13 cellular contexts compared by ENCODE assay signal in genomic region chr1:154715385-154715784, GRCh38.
"Had no signal": no experiment of that assay in that cellular context is flagged by ENCODE, and none has a peak within 500 bp of the region (broad histone marks: within the 10 kb centered on the region; RNA-seq: fewer than 3 reads in every experiment).

No MANE protein-coding gene starts in this region.

- H3K4me3 ChIP-seq: adrenal gland, cardiac muscle cell, left lung, neural progenitor cell, pancreas had no signal

- H3K36me3 ChIP-seq: adrenal gland, cardiac muscle cell, left lung, neural progenitor cell, pancreas had no signal

- H3K9ac ChIP-seq: neural progenitor cell, SK-N-SH had no signal

- H3K4me1 ChIP-seq: pancreas had no signal

- H3K4me2 ChIP-seq: neural progenitor cell, SK-N-SH had no signal

- H3K9me3 ChIP-seq: adrenal gland, left lung, pancreas, SK-N-SH had no signal

- H3K4me3 Mint-ChIP-seq: neural progenitor cell, type B pancreatic cell had no signal

- H3K27ac Mint-ChIP-seq: neural progenitor cell, type B pancreatic cell had no signal

- DNase-seq: activated CD4-positive, alpha-beta T cell treated with anti-CD3 and anti-CD28 coated beads for 1 hour; activated CD4-positive, alpha-beta T cell treated with anti-CD3 and anti-CD28 coated beads, Interleukin-2, amount 50 U/mL, for 4 hours; activated naive CD4-positive, alpha-beta T cell treated with anti-CD3 and anti-CD28 coated beads, Interleukin-2, amount 50 U/mL, for 16 hours; activated T-cell treated with anti-CD3 and anti-CD28 coated beads for 4 hours; pancreas; stimulated activated naive CD4-positive, alpha-beta T cell; T-helper 1 cell had no signal

- H2AFZ ChIP-seq: neural progenitor cell had no signal

- H3K27ac ChIP-seq: adrenal gland, left lung, neural progenitor cell, pancreas had no signal

- H3K27me3 ChIP-seq: adrenal gland, cardiac muscle cell, left lung, neural progenitor cell, pancreas had no signal
